22 cellular contexts compared by ENCODE assay signal in the genomic region with DNA sequence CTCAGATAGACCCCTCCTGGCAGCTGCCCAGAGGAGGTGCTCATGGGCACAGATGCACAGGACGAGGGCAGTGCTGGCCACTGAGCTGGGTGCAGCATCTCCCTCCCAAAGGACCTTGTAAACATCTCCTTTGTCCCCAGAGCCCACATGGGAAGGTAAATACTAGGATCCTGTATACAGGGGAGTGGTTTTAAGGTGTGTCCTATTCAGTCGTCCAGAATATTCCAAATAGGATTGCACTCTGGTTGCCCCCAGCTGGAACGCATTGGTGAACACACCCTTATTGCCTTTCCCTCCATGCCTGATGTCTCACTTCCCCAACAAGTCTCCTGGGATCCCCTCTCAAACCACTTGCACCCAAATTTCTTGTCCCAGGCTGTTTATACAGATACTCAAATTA.
"Had no signal": no experiment of that assay in that cellular context is flagged by ENCODE, and none has a peak within 500 bp of the region (broad histone marks: within the 10 kb centered on the region; RNA-seq: fewer than 3 reads in every experiment).

No MANE protein-coding gene starts in this region.

- H3K27ac Mint-ChIP-seq: activated CD4-positive, alpha-beta memory T cell treated with anti-CD3 and anti-CD28 coated beads, Interleukin-2, amount 10 ng/mL, durations not matched to agents 7 days and 5 days; activated CD4-positive, alpha-beta T cell treated with anti-CD3 and anti-CD28 coated beads, Interleukin-2, amount 10 ng/mL, durations not matched to agents 24 days and 14 days; activated naive CD8-positive, alpha-beta T cell treated with anti-CD3 and anti-CD28 coated beads for 36 hours; activated T-helper 1 cell treated with anti-CD3 and anti-CD28 coated beads, Interleukin-12 subunit alpha, Interleukin-12 subunit beta, Interleukin-2, Interleukin-4 antibody, amounts not matched to agents 30 ng/mL and 10 ng/mL and 1 ng/mL, durations not matched to agents 14 hours and 24 hours and 36 hours; stimulated activated naive CD8-positive, alpha-beta T cell treated with anti-CD3 and anti-CD28 coated beads, Interleukin-15, Interleukin-2, amounts not matched to agents 100 ng/mL and 50 ng/mL, for 24 hours had no signal

- H3K27me3 Mint-ChIP-seq: activated CD4-positive, alpha-beta memory T cell treated with anti-CD3 and anti-CD28 coated beads, Interleukin-2, amount 10 ng/mL, durations not matched to agents 7 days and 5 days; activated CD4-positive, alpha-beta T cell treated with anti-CD3 and anti-CD28 coated beads, Interleukin-2, amount 10 ng/mL, durations not matched to agents 24 days and 14 days; activated naive CD8-positive, alpha-beta T cell treated with anti-CD3 and anti-CD28 coated beads for 36 hours; stimulated activated naive CD8-positive, alpha-beta T cell treated with anti-CD3 and anti-CD28 coated beads, Interleukin-15, Interleukin-2, amounts not matched to agents 100 ng/mL and 50 ng/mL, for 24 hours had no signal

- ATAC-seq: foreskin keratinocyte, left lobe of liver, lower lobe of right lung, right lobe of liver, upper lobe of right lung had no signal

- DNase-seq: activated CD4-positive, alpha-beta memory T cell treated with anti-CD3 and anti-CD28 coated beads, Interleukin-2, amount 10 ng/mL, durations not matched to agents 7 days and 5 days; activated CD4-positive, alpha-beta T cell treated with anti-CD3 and anti-CD28 coated beads, Interleukin-2, amount 10 ng/mL, durations not matched to agents 24 days and 14 days; activated naive CD8-positive, alpha-beta T cell treated with anti-CD3 and anti-CD28 coated beads for 36 hours; effector memory CD4-positive, alpha-beta T cell; foreskin keratinocyte; kidney; lower lobe of right lung; mesendoderm; naive B cell; occipital lobe; posterior cingulate gyrus; right lobe of liver; stimulated activated CD4-positive, alpha-beta T cell treated with anti-CD3 and anti-CD28 coated beads, Interleukin-1b, Interleukin-23, amount 100 ng/mL, for 48 hours; substantia nigra; thyroid gland had no signal

- H3K4me3 Mint-ChIP-seq: activated CD4-positive, alpha-beta memory T cell treated with anti-CD3 and anti-CD28 coated beads, Interleukin-2, amount 10 ng/mL, durations not matched to agents 7 days and 5 days; activated CD4-positive, alpha-beta T cell treated with anti-CD3 and anti-CD28 coated beads, Interleukin-2, amount 10 ng/mL, durations not matched to agents 24 days and 14 days; activated naive CD8-positive, alpha-beta T cell treated with anti-CD3 and anti-CD28 coated beads for 36 hours; activated T-helper 1 cell treated with anti-CD3 and anti-CD28 coated beads, Interleukin-12 subunit alpha, Interleukin-12 subunit beta, Interleukin-2, Interleukin-4 antibody, amounts not matched to agents 30 ng/mL and 10 ng/mL and 1 ng/mL, durations not matched to agents 14 hours and 24 hours and 36 hours; central memory CD8-positive, alpha-beta T cell; naive B cell; stimulated activated naive CD8-positive, alpha-beta T cell treated with anti-CD3 and anti-CD28 coated beads, Interleukin-15, Interleukin-2, amounts not matched to agents 100 ng/mL and 50 ng/mL, for 24 hours had no signal

- H3K36me3 Mint-ChIP-seq: activated naive CD8-positive, alpha-beta T cell treated with anti-CD3 and anti-CD28 coated beads for 36 hours; naive B cell had no signal

- H3K36me3 ChIP-seq: breast epithelium, lower lobe of right lung, right lobe of liver, thyroid gland, upper lobe of right lung had no signal

- H3K27me3 ChIP-seq: breast epithelium, right lobe of liver, thyroid gland, upper lobe of right lung had no signal

- H3K4me3 ChIP-seq: breast epithelium, lower lobe of right lung, right lobe of liver, skin epidermis, thyroid gland, upper lobe of right lung had no signal

- H3K27ac ChIP-seq: breast epithelium, foreskin keratinocyte, lower lobe of right lung, right lobe of liver, skin epidermis, thyroid gland, upper lobe of right lung had no signal

- H3K4me1 Mint-ChIP-seq: activated CD4-positive, alpha-beta memory T cell treated with anti-CD3 and anti-CD28 coated beads, Interleukin-2, amount 10 ng/mL, durations not matched to agents 7 days and 5 days; activated CD4-positive, alpha-beta T cell treated with anti-CD3 and anti-CD28 coated beads, Interleukin-2, amount 10 ng/mL, durations not matched to agents 24 days and 14 days; activated naive CD8-positive, alpha-beta T cell treated with anti-CD3 and anti-CD28 coated beads for 36 hours; central memory CD8-positive, alpha-beta T cell had no signal

- H3K9me3 Mint-ChIP-seq: activated CD4-positive, alpha-beta memory T cell treated with anti-CD3 and anti-CD28 coated beads, Interleukin-2, amount 10 ng/mL, durations not matched to agents 7 days and 5 days; activated CD4-positive, alpha-beta T cell treated with anti-CD3 and anti-CD28 coated beads, Interleukin-2, amount 10 ng/mL, durations not matched to agents 24 days and 14 days; activated naive CD8-positive, alpha-beta T cell treated with anti-CD3 and anti-CD28 coated beads for 36 hours; activated T-helper 1 cell treated with anti-CD3 and anti-CD28 coated beads, Interleukin-12 subunit alpha, Interleukin-12 subunit beta, Interleukin-2, Interleukin-4 antibody, amounts not matched to agents 30 ng/mL and 10 ng/mL and 1 ng/mL, durations not matched to agents 14 hours and 24 hours and 36 hours; central memory CD8-positive, alpha-beta T cell; naive B cell; stimulated activated naive CD8-positive, alpha-beta T cell treated with anti-CD3 and anti-CD28 coated beads, Interleukin-15, Interleukin-2, amounts not matched to agents 100 ng/mL and 50 ng/mL, for 24 hours had no signal

- H3K9me3 ChIP-seq: breast epithelium, lower lobe of right lung, right lobe of liver, thyroid gland, upper lobe of right lung had no signal

- H3K4me1 ChIP-seq: breast epithelium, foreskin keratinocyte, lower lobe of right lung, right lobe of liver, thyroid gland, upper lobe of right lung had no signal
